Comparison of ENCODE assay signal across 14 cellular contexts in genomic region chr9:84146893-84147705, GRCh38.
A peak's percentile ranks its signal among the peaks of the same experiment; 100 is the strongest.
DNase-seq lines count a peak whose midpoint lies in the region; ATAC-seq, FAIRE-seq and TF ChIP-seq lines count a peak whose summit lies in the region.
"Had no signal": no experiment of that assay in that cellular context is flagged by ENCODE, and none has a peak within 500 bp of the region (broad histone marks: within the 10 kb centered on the region; RNA-seq: fewer than 3 reads in every experiment).

No MANE protein-coding gene starts in this region.

- H3K4me3 ChIP-seq in gastroesophageal sphincter (no peak overlapping the region), hepatocyte (no peak overlapping the region)
- H3K4me3 ChIP-seq: PC-9 had no signal

- no peak for TF ChIP-seq POLR2A in gastroesophageal sphincter (IDR thresholded peaks at IDR 0.05)

- H3K27me3 ChIP-seq in gastroesophageal sphincter (peaks cover 29% of the 10 kb centered on the region), hepatocyte (peaks cover 20% of the 10 kb centered on the region)

- H3K27ac ChIP-seq in gastroesophageal sphincter (peak overlapping the region in 3 of 4 donors; percentile 10 to 32 (median 18)), hepatocyte (no peak overlapping the region)
- H3K27ac ChIP-seq: PC-9 had no signal

- no peak overlapping the region for H2AFZ ChIP-seq in hepatocyte
- H2AFZ ChIP-seq: PC-9 had no signal

- TF ChIP-seq CTCF in gastroesophageal sphincter (IDR thresholded peaks at IDR 0.05), result no peak
- no peak for TF ChIP-seq CTCF in hepatocyte (IDR thresholded peaks at IDR 0.05; ENCODE audit: poor library complexity)

- H3K36me3 ChIP-seq in gastroesophageal sphincter, result no peaks in the 10 kb centered on the region
- H3K36me3 ChIP-seq in hepatocyte (replicated peaks; ENCODE audit: insufficient read depth, low read depth), result no peaks in the 10 kb centered on the region

- H3K9me3 ChIP-seq in gastroesophageal sphincter (no peaks in the 10 kb centered on the region), hepatocyte (ENCODE audit: low read depth) (no peaks in the 10 kb centered on the region)

- H4K20me1 ChIP-seq in hepatocyte (ENCODE audit: insufficient read depth, poor library complexity, severe bottlenecking), result no peaks in the 10 kb centered on the region

- no peak for TF ChIP-seq EP300 in gastroesophageal sphincter (IDR thresholded peaks at IDR 0.05)

- H3K79me2 ChIP-seq in hepatocyte, result no peaks in the 10 kb centered on the region

- H3K4me2 ChIP-seq in hepatocyte, result no peak overlapping the region
- H3K4me2 ChIP-seq: PC-9 had no signal

- DNase-seq in EH (ENCODE audit: low read depth), result peak; percentile 90
- DNase-seq in NCI-H69 (lab: John Stamatoyannopoulos, UW), result peak; percentile 61
- DNase-seq in pons (ENCODE audit: low spot score), result peak; percentile 30
- DNase-seq in ecto neural progenitor cell (ENCODE audit: low spot score), result no peak
- DNase-seq in RCC 7860 (ENCODE audit: low spot score), result no peak
- DNase-seq in hepatocyte (ENCODE audit: low spot score), result no peak
- DNase-seq: activated naive CD8-positive, alpha-beta T cell treated with anti-CD3 and anti-CD28 coated beads, Interleukin-2, amount 10 ng/mL, durations not matched to agents 7 days and 5 days; effector memory CD4-positive, alpha-beta T cell; naive B cell; PC-9 had no signal

- ATAC-seq in gastroesophageal sphincter (no peak), GM18870 (IDR thresholded peaks at IDR 0.05; ENCODE audit: unreplicated experiment) (no peak)
- ATAC-seq: stimulated activated effector memory CD8-positive, alpha-beta T cell treated with anti-CD3 and anti-CD28 coated beads, Interleukin-12 subunit alpha, Interleukin-12 subunit beta, amount 100 ng/mL, for 72 hours had no signal

- WGBS in gastroesophageal sphincter (ENCODE audit: low coverage in 1 of 2), 2 donors, result 35 to 50% methylated on average over 4 to 6 of the region's 6 CpGs
- 79% methylated on average over 6 of the region's 6 CpGs for WGBS in hepatocyte (ENCODE audit: low lambda C conversion rate, missing lambda C conversion rate)

- H3K4me1 ChIP-seq in gastroesophageal sphincter (peaks cover 3 to 13% (median 7%) of the 10 kb centered on the region in 3 donors), hepatocyte (ENCODE audit: insufficient read depth) (no peaks in the 10 kb centered on the region)

- FAIRE-seq in RCC 7860 (lab: Jason Lieb, UNC), result no peak
- FAIRE-seq: GM12891 had no signal

- no peaks in the 10 kb centered on the region for H3K9me2 ChIP-seq in hepatocyte (replicated peaks; ENCODE audit: insufficient read depth)

Comparison
In these comparisons a context has a peak if more than half of its experiments do, and no peak if none do; other contexts are left out.
1. DNase-seq: peak in EH (single experiment), NCI-H69 (single experiment) and pons (single experiment); none in ecto neural progenitor cell (single experiment), RCC 7860 (single experiment) and hepatocyte (single experiment).